1 cellular context compared by ENCODE assay signal in the genomic region with DNA sequence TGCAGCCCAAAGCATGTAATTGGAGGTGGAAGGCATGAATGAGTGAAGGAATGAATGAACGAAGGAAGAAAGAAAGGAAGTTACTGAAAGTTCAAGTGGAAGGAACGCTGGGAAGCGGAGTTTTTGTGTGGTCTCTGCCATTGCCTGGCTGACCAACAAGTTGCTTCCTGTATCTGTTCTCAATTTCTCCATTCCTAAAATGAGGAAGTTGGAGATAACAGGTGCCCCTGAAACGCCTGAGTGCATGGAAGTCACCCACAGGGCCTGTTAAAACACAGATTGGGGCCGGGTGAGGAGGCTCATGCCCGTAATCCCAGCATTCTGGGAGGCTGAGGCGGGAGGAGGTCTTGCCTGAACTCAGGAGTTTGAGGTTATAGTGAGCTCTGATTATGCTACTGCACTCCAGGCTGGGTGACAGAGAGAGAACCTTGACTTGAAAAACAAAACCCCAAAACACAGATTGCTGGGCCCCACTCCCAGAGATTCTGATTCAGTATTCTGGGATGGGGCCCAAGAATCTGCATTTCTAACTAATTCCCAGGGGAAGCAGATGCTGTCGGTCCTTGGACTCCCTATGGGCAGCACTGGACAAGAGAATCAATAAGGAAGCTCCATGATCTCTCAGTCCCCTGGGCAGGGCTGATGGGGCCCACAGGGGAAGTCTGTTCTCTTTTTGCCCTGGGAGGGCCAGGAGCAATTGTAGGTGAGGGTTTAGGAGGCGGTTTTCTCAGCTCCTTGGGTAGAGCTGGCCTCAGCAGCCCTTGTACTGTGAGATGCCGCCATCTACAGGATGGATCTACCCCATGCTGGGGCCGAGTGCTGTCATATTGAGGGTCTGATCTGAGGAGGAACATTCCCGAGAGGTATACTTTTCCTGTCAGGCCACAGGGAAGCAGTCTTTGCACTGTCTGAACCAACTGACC.
TF ChIP-seq lines count a peak whose summit lies in the region.

No MANE protein-coding gene starts in this region.

TF ChIP-seq in K562, 482 proteins besides CTCF, POLR2A, EP300 and RAD21 (continued from another document and continues in another):
- TF ChIP-seq, protein P1, sequence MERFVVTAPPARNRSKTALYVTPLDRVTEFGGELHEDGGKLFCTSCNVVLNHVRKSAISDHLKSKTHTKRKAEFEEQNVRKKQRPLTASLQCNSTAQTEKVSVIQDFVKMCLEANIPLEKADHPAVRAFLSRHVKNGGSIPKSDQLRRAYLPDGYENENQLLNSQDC (CRISPR knock-in tag; IDR thresholded peaks at IDR 0.05) = no peak
- no peak for TF ChIP-seq NFXL1 (CRISPR knock-in tag; IDR thresholded peaks at IDR 0.05)
- TF ChIP-seq ZNF3 (CRISPR knock-in tag; IDR thresholded peaks at IDR 0.05) = no peak
- no peak for TF ChIP-seq NR4A1 (CRISPR knock-in tag; IDR thresholded peaks at IDR 0.05)
- no peak for TF ChIP-seq NR4A1 (tag; IDR thresholded peaks at IDR 0.05)
- TF ChIP-seq, protein P2, sequence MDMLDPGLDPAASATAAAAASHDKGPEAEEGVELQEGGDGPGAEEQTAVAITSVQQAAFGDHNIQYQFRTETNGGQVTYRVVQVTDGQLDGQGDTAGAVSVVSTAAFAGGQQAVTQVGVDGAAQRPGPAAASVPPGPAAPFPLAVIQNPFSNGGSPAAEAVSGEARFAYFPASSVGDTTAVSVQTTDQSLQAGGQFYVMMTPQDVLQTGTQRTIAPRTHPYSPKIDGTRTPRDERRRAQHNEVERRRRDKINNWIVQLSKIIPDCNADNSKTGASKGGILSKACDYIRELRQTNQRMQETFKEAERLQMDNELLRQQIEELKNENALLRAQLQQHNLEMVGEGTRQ (CRISPR knock-in tag; IDR thresholded peaks at IDR 0.05) = no peak
- no peak for TF ChIP-seq TRIM24 (IDR thresholded peaks at IDR 0.05)
- no peak for TF ChIP-seq TCFL5 (CRISPR knock-in tag; conservative IDR thresholded peaks at IDR 0.05)
- 0 out of 4 replicates have a peak, but pooled peaks have one; percentile 14 to 27 for TF ChIP-seq MAZ (CRISPR knock-in tag; conservative IDR thresholded peaks at IDR 0.05 in 1 of 2, IDR thresholded peaks at IDR 0.05 in 1 of 2)
- TF ChIP-seq NEUROD1 (IDR thresholded peaks at IDR 0.05; ENCODE audit: borderline replicate concordance, low read depth, low read length, partially characterized antibody) = no peak
- TF ChIP-seq, protein P3, sequence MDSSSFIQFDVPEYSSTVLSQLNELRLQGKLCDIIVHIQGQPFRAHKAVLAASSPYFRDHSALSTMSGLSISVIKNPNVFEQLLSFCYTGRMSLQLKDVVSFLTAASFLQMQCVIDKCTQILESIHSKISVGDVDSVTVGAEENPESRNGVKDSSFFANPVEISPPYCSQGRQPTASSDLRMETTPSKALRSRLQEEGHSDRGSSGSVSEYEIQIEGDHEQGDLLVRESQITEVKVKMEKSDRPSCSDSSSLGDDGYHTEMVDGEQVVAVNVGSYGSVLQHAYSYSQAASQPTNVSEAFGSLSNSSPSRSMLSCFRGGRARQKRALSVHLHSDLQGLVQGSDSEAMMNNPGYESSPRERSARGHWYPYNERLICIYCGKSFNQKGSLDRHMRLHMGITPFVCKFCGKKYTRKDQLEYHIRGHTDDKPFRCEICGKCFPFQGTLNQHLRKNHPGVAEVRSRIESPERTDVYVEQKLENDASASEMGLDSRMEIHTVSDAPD (CRISPR knock-in tag; IDR thresholded peaks at IDR 0.05) = no peak
- no peak for TF ChIP-seq SLC30A9 (CRISPR knock-in tag; IDR thresholded peaks at IDR 0.05)
- TF ChIP-seq, protein P4, sequence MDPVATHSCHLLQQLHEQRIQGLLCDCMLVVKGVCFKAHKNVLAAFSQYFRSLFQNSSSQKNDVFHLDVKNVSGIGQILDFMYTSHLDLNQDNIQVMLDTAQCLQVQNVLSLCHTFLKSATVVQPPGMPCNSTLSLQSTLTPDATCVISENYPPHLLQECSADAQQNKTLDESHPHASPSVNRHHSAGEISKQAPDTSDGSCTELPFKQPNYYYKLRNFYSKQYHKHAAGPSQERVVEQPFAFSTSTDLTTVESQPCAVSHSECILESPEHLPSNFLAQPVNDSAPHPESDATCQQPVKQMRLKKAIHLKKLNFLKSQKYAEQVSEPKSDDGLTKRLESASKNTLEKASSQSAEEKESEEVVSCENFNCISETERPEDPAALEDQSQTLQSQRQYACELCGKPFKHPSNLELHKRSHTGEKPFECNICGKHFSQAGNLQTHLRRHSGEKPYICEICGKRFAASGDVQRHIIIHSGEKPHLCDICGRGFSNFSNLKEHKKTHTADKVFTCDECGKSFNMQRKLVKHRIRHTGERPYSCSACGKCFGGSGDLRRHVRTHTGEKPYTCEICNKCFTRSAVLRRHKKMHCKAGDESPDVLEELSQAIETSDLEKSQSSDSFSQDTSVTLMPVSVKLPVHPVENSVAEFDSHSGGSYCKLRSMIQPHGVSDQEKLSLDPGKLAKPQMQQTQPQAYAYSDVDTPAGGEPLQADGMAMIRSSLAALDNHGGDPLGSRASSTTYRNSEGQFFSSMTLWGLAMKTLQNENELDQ (CRISPR knock-in tag; IDR thresholded peaks at IDR 0.05; ENCODE audit: borderline replicate concordance) = no peak
- TF ChIP-seq, protein P5, sequence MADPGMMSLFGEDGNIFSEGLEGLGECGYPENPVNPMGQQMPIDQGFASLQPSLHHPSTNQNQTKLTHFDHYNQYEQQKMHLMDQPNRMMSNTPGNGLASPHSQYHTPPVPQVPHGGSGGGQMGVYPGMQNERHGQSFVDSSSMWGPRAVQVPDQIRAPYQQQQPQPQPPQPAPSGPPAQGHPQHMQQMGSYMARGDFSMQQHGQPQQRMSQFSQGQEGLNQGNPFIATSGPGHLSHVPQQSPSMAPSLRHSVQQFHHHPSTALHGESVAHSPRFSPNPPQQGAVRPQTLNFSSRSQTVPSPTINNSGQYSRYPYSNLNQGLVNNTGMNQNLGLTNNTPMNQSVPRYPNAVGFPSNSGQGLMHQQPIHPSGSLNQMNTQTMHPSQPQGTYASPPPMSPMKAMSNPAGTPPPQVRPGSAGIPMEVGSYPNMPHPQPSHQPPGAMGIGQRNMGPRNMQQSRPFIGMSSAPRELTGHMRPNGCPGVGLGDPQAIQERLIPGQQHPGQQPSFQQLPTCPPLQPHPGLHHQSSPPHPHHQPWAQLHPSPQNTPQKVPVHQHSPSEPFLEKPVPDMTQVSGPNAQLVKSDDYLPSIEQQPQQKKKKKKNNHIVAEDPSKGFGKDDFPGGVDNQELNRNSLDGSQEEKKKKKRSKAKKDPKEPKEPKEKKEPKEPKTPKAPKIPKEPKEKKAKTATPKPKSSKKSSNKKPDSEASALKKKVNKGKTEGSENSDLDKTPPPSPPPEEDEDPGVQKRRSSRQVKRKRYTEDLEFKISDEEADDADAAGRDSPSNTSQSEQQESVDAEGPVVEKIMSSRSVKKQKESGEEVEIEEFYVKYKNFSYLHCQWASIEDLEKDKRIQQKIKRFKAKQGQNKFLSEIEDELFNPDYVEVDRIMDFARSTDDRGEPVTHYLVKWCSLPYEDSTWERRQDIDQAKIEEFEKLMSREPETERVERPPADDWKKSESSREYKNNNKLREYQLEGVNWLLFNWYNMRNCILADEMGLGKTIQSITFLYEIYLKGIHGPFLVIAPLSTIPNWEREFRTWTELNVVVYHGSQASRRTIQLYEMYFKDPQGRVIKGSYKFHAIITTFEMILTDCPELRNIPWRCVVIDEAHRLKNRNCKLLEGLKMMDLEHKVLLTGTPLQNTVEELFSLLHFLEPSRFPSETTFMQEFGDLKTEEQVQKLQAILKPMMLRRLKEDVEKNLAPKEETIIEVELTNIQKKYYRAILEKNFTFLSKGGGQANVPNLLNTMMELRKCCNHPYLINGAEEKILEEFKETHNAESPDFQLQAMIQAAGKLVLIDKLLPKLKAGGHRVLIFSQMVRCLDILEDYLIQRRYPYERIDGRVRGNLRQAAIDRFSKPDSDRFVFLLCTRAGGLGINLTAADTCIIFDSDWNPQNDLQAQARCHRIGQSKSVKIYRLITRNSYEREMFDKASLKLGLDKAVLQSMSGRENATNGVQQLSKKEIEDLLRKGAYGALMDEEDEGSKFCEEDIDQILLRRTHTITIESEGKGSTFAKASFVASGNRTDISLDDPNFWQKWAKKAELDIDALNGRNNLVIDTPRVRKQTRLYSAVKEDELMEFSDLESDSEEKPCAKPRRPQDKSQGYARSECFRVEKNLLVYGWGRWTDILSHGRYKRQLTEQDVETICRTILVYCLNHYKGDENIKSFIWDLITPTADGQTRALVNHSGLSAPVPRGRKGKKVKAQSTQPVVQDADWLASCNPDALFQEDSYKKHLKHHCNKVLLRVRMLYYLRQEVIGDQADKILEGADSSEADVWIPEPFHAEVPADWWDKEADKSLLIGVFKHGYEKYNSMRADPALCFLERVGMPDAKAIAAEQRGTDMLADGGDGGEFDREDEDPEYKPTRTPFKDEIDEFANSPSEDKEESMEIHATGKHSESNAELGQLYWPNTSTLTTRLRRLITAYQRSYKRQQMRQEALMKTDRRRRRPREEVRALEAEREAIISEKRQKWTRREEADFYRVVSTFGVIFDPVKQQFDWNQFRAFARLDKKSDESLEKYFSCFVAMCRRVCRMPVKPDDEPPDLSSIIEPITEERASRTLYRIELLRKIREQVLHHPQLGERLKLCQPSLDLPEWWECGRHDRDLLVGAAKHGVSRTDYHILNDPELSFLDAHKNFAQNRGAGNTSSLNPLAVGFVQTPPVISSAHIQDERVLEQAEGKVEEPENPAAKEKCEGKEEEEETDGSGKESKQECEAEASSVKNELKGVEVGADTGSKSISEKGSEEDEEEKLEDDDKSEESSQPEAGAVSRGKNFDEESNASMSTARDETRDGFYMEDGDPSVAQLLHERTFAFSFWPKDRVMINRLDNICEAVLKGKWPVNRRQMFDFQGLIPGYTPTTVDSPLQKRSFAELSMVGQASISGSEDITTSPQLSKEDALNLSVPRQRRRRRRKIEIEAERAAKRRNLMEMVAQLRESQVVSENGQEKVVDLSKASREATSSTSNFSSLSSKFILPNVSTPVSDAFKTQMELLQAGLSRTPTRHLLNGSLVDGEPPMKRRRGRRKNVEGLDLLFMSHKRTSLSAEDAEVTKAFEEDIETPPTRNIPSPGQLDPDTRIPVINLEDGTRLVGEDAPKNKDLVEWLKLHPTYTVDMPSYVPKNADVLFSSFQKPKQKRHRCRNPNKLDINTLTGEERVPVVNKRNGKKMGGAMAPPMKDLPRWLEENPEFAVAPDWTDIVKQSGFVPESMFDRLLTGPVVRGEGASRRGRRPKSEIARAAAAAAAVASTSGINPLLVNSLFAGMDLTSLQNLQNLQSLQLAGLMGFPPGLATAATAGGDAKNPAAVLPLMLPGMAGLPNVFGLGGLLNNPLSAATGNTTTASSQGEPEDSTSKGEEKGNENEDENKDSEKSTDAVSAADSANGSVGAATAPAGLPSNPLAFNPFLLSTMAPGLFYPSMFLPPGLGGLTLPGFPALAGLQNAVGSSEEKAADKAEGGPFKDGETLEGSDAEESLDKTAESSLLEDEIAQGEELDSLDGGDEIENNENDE (IDR thresholded peaks at IDR 0.05; ENCODE audit: low read depth, low read length) = no peak
- TF ChIP-seq CBFA2T3 (IDR thresholded peaks at IDR 0.05) = peak; percentile 93
- TF ChIP-seq POLR3A (IDR thresholded peaks at IDR 0.05; ENCODE audit: borderline replicate concordance, extremely low read depth, insufficient read depth, insufficient read length) = no peak
- TF ChIP-seq LCOR (CRISPR knock-in tag; IDR thresholded peaks at IDR 0.05) = no peak
- TF ChIP-seq, protein P6, sequence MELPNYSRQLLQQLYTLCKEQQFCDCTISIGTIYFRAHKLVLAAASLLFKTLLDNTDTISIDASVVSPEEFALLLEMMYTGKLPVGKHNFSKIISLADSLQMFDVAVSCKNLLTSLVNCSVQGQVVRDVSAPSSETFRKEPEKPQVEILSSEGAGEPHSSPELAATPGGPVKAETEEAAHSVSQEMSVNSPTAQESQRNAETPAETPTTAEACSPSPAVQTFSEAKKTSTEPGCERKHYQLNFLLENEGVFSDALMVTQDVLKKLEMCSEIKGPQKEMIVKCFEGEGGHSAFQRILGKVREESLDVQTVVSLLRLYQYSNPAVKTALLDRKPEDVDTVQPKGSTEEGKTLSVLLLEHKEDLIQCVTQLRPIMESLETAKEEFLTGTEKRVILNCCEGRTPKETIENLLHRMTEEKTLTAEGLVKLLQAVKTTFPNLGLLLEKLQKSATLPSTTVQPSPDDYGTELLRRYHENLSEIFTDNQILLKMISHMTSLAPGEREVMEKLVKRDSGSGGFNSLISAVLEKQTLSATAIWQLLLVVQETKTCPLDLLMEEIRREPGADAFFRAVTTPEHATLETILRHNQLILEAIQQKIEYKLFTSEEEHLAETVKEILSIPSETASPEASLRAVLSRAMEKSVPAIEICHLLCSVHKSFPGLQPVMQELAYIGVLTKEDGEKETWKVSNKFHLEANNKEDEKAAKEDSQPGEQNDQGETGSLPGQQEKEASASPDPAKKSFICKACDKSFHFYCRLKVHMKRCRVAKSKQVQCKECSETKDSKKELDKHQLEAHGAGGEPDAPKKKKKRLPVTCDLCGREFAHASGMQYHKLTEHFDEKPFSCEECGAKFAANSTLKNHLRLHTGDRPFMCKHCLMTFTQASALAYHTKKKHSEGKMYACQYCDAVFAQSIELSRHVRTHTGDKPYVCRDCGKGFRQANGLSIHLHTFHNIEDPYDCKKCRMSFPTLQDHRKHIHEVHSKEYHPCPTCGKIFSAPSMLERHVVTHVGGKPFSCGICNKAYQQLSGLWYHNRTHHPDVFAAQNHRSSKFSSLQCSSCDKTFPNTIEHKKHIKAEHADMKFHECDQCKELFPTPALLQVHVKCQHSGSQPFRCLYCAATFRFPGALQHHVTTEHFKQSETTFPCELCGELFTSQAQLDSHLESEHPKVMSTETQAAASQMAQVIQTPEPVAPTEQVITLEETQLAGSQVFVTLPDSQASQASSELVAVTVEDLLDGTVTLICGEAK (IDR thresholded peaks at IDR 0.05) = no peak
- TF ChIP-seq, protein P6 (CRISPR knock-in tag; IDR thresholded peaks at IDR 0.05) = no peak
